Comparison of ENCODE assay signal across 20 cellular contexts in genomic region chr5:131976414-131977211, GRCh38. TPM values are rescaled to one million over a fixed set of nuclear protein-coding genes. Genes with fewer than 3 reads are reported as not detected.
A peak's percentile ranks its signal among the peaks of the same experiment; 100 is the strongest.
DNase-seq lines count a peak whose midpoint lies in the region; ATAC-seq, FAIRE-seq and TF ChIP-seq lines count a peak whose summit lies in the region.
"Had no signal": no experiment of that assay in that cellular context is flagged by ENCODE, and none has a peak within 500 bp of the region (broad histone marks: within the 10 kb centered on the region; RNA-seq: fewer than 3 reads in every experiment).

No MANE protein-coding gene starts in this region.

- no peaks in the 10 kb centered on the region for H3K36me3 Mint-ChIP-seq in stimulated activated naive CD8-positive, alpha-beta T cell treated with anti-CD3 and anti-CD28 coated beads, Interleukin-15, Interleukin-2, amounts not matched to agents 100 ng/mL and 50 ng/mL, for 24 hours (ENCODE audit: low read depth)

- H3K4me1 ChIP-seq in kidney (ENCODE audit: control insufficient read depth in 1 of 2, insufficient read depth in 1 of 2, low read depth in 1 of 2, low read length in 2 of 2): no peaks in the 10 kb centered on the region
- H3K4me1 ChIP-seq: tibial artery had no signal

- no peak for ATAC-seq in stimulated activated naive CD8-positive, alpha-beta T cell treated with anti-CD3 and anti-CD28 coated beads, Interleukin-15, Interleukin-2, amounts not matched to agents 100 U/mL and 50 U/mL, for 24 hours
- ATAC-seq in HG03442 (IDR thresholded peaks at IDR 0.05; ENCODE audit: unreplicated experiment): peak; percentile 53

- H3K36me3 ChIP-seq in kidney (ENCODE audit: control insufficient read depth in 1 of 2, insufficient read depth in 2 of 2, low read length in 2 of 2) (no peaks in the 10 kb centered on the region), brain microvascular endothelial cell (replicated peaks) (no peaks in the 10 kb centered on the region)
- H3K36me3 ChIP-seq: tibial artery had no signal

- no peaks in the 10 kb centered on the region for H3K9me3 ChIP-seq in kidney (ENCODE audit: control insufficient read depth in 1 of 2, low read length in 2 of 2)
- H3K9me3 ChIP-seq: tibial artery had no signal

- no peak overlapping the region for H3K4me3 Mint-ChIP-seq in stimulated activated naive CD8-positive, alpha-beta T cell treated with anti-CD3 and anti-CD28 coated beads, Interleukin-15, Interleukin-2, amounts not matched to agents 100 ng/mL and 50 ng/mL, for 24 hours
- H3K4me3 Mint-ChIP-seq: activated naive CD4-positive, alpha-beta T cell treated with anti-CD3 and anti-CD28 coated beads for 36 hours; brain had no signal

- TF ChIP-seq CTCF in kidney (IDR thresholded peaks at IDR 0.05; ENCODE audit: borderline replicate concordance, extremely low read depth, insufficient read depth) (no peak), brain microvascular endothelial cell (IDR thresholded peaks at IDR 0.05; ENCODE audit: low read depth, low read length, missing control alignments) (no peak)

- H3K27me3 Mint-ChIP-seq in stimulated activated naive CD8-positive, alpha-beta T cell treated with anti-CD3 and anti-CD28 coated beads, Interleukin-15, Interleukin-2, amounts not matched to agents 100 ng/mL and 50 ng/mL, for 24 hours: no peaks in the 10 kb centered on the region
- H3K27me3 Mint-ChIP-seq: brain had no signal

- no peak overlapping the region for H3K9ac ChIP-seq in kidney (ENCODE audit: low read length in 2 of 2)

- H3K4me3 ChIP-seq in kidney (ENCODE audit: low read length in 2 of 2) (no peak overlapping the region), brain microvascular endothelial cell (ENCODE audit: low read depth, low read length) (no peak overlapping the region)
- H3K4me3 ChIP-seq: tibial artery had no signal

- FAIRE-seq in kidney (lab: Jason Lieb, UNC): no peak
- FAIRE-seq: GM12891 had no signal

- no peaks in the 10 kb centered on the region for H3K9me3 Mint-ChIP-seq in stimulated activated naive CD8-positive, alpha-beta T cell treated with anti-CD3 and anti-CD28 coated beads, Interleukin-15, Interleukin-2, amounts not matched to agents 100 ng/mL and 50 ng/mL, for 24 hours
- H3K9me3 Mint-ChIP-seq: activated naive CD4-positive, alpha-beta T cell treated with anti-CD3 and anti-CD28 coated beads for 36 hours; brain had no signal

- H3K27ac Mint-ChIP-seq in stimulated activated naive CD8-positive, alpha-beta T cell treated with anti-CD3 and anti-CD28 coated beads, Interleukin-15, Interleukin-2, amounts not matched to agents 100 ng/mL and 50 ng/mL, for 24 hours: peak overlapping the region; percentile 67
- H3K27ac Mint-ChIP-seq: brain had no signal

- H3K27ac ChIP-seq in kidney (ENCODE audit: low read depth in 2 of 2, low read length in 2 of 2) (no peak overlapping the region), brain microvascular endothelial cell (no peak overlapping the region)
- H3K27ac ChIP-seq: tibial artery had no signal

- intact Hi-C loops in kidney (cut with DNase I): no loop called here

- H3K4me1 Mint-ChIP-seq in stimulated activated naive CD8-positive, alpha-beta T cell treated with anti-CD3 and anti-CD28 coated beads, Interleukin-15, Interleukin-2, amounts not matched to agents 100 ng/mL and 50 ng/mL, for 24 hours (ENCODE audit: low read depth): peaks cover 39% of the 10 kb centered on the region
- H3K4me1 Mint-ChIP-seq: brain had no signal

- DNase-seq in stimulated activated naive CD8-positive, alpha-beta T cell treated with anti-CD3 and anti-CD28 coated beads, Interleukin-15, Interleukin-2, amounts not matched to agents 100 U/mL and 50 U/mL, for 24 hours: no peak
- DNase-seq in kidney (peak; percentile 8), brain microvascular endothelial cell (no peak), middle frontal gyrus (ENCODE audit: extremely low spot score, low spot score) (no peak), SHP77 treated with DMSO at 0.1 percent for 48 hours (lab: John Stamatoyannopoulos, UW) (no peak), mesenteric fat pad (ENCODE audit: low spot score) (no peak)
- DNase-seq: activated CD4-positive, alpha-beta T cell treated with anti-CD3 and anti-CD28 coated beads for 48 hours; activated naive CD4-positive, alpha-beta T cell treated with anti-CD3 and anti-CD28 coated beads for 36 hours; activated T-cell treated with anti-CD3 and anti-CD28 coated beads, Interleukin-2, amount 50 U/mL, for 1 hour; cortex of kidney; KG1; midbrain; NCI-H748 treated with DMSO at 0.1 percent for 48 hours; tibial artery had no signal

- no peaks in the 10 kb centered on the region for H3K27me3 ChIP-seq in brain microvascular endothelial cell (replicated peaks)
- H3K27me3 ChIP-seq: tibial artery had no signal

- in situ Hi-C loops in brain microvascular endothelial cell (cut with HindIII; ENCODE audit: low pct_ligation_motif_present, low sequenced_read_pairs): no loop called here

RNA-seq across cellular contexts. Expression of gene MEIKIN, which starts 31.1 kb away (rescaled TPM):
- 0.63 TPM for total RNA-seq in kidney
- polyA plus RNA-seq in kidney (ENCODE audit: insufficient read depth, low read depth, low replicate concordance): not detected
- 1.0 TPM for total RNA-seq in mesenteric fat pad
- total RNA-seq: OCI-LY7 had no signal
- polyA plus RNA-seq: neural cell had no signal

RNA-seq across cellular contexts. Expression of gene ACSL6, which starts 34.8 kb away (rescaled TPM):
- total RNA-seq in kidney (1.4 TPM), mesenteric fat pad (0.35 TPM)
- polyA plus RNA-seq in kidney (ENCODE audit: insufficient read depth, low read depth, low replicate concordance): 2.1 TPM
- total RNA-seq: OCI-LY7 had no signal
